In the genomic region with DNA sequence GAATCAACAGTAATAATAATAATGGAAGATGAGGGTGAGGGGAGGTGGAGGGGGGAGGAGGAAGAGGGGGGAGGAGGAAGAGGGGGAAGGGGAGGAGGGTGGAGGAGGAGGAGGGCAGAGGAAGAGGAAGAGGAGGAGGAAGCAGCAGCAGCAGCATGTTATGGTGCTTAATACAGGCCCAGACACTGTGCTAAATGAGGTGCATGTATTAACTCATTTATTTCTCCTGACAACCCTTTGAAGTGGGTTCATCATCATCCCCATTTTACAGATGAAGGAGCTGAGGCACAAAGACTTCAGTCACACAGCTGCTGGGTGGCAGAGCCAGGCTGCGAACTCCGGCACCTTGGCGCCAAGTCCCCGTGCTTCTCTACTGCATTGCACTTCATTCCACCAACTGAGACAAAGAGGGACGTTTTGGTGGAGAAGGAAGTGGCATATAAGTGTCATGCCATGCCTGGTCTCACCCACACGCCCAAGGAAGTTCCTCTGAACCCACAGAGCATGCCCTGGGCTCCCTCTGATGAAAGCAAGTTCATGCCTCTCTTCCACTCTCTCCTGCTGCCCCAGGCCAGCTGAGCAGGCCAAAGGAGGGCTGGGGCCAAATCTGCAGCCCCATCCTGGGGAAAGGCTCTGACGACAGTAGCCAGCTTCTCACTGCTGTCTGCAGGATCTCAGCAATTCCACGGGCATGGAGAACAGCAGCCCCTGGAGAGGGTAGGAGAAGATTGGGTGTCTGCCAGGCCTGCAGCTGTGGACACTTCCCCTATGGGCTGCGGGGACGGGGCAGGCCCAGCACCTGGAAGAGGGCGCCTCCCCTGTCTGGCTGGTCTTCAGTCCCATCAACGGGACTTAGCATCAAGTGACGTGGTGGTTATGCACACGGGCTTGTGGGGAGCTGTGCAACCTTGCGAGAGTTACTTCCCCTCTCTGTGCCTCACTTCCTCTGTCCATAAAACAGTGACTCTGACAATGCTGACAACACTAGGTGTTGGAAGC, we compare ENCODE assay signal across 10 cellular contexts. TPM values are rescaled to one million over a fixed set of nuclear protein-coding genes. Genes with fewer than 3 reads are reported as not detected.
DNase-seq lines count a peak whose midpoint lies in the region; ATAC-seq and TF ChIP-seq lines count a peak whose summit lies in the region.
"Had no signal": no experiment of that assay in that cellular context is flagged by ENCODE, and none has a peak within 500 bp of the region (broad histone marks: within the 10 kb centered on the region; RNA-seq: fewer than 3 reads in every experiment).

No MANE protein-coding gene starts in this region.

- no peaks in the 10 kb centered on the region for H3K36me3 ChIP-seq in CD4-positive, CD25-positive, alpha-beta regulatory T cell (ENCODE audit: control insufficient read depth, insufficient read depth, low read length)
- H3K36me3 ChIP-seq in lower lobe of right lung: no peaks in the 10 kb centered on the region
- H3K36me3 ChIP-seq: ovary had no signal

- intact Hi-C loops in activated T-helper 1 cell treated with anti-CD3 and anti-CD28 coated beads, Interleukin-12 subunit alpha, Interleukin-12 subunit beta, Interleukin-2, Interleukin-4 antibody, amounts not matched to agents 30 ng/mL and 10 ng/mL and 1 ng/mL, durations not matched to agents 14 hours and 24 hours and 36 hours (cut with micrococcal nuclease): no loop called here
- intact Hi-C loops in lower lobe of right lung (cut with DNase I): no loop called here

- no peaks in the 10 kb centered on the region for H3K9me3 ChIP-seq in CD4-positive, CD25-positive, alpha-beta regulatory T cell (ENCODE audit: control insufficient read depth in 2 of 2, low read length in 2 of 2)
- H3K9me3 ChIP-seq in lower lobe of right lung: no peaks in the 10 kb centered on the region
- H3K9me3 ChIP-seq: ovary had no signal

- peak in 2 of 3 donors; percentile 24 to 78 for DNase-seq in CD4-positive, CD25-positive, alpha-beta regulatory T cell
- DNase-seq in NCI-H2029 treated with DMSO at 0.1 percent for 48 hours (lab: John Stamatoyannopoulos, UW) (peak; percentile 35), lower lobe of right lung (peak; percentile 76), iPS-NIHi11 (ENCODE audit: low spot score) (no peak), DMS153 treated with DMSO at 0.1 percent for 48 hours (lab: John Stamatoyannopoulos, UW; ENCODE audit: unreplicated experiment) (no peak), NCI-H748 treated with DMSO at 0.1 percent for 48 hours (lab: John Stamatoyannopoulos, UW) (no peak), ureter (ENCODE audit: low spot score) (no peak)
- peak; percentile 16 for DNase-seq in activated T-helper 1 cell treated with anti-CD3 and anti-CD28 coated beads, Interleukin-12 subunit alpha, Interleukin-12 subunit beta, Interleukin-2, Interleukin-4 antibody, amounts not matched to agents 30 ng/mL and 10 ng/mL and 1 ng/mL, durations not matched to agents 14 hours and 24 hours and 36 hours (ENCODE audit: low spot score)
- DNase-seq: COR-L47, ovary had no signal

- peaks cover 10% of the 10 kb centered on the region for H3K36me3 Mint-ChIP-seq in CD4-positive, CD25-positive, alpha-beta regulatory T cell
- H3K36me3 Mint-ChIP-seq in activated T-helper 1 cell treated with anti-CD3 and anti-CD28 coated beads, Interleukin-12 subunit alpha, Interleukin-12 subunit beta, Interleukin-2, Interleukin-4 antibody, amounts not matched to agents 30 ng/mL and 10 ng/mL and 1 ng/mL, durations not matched to agents 14 hours and 24 hours and 36 hours (ENCODE audit: low read depth): peaks cover 30% of the 10 kb centered on the region

- H3K4me1 ChIP-seq in CD4-positive, CD25-positive, alpha-beta regulatory T cell (ENCODE audit: control insufficient read depth, insufficient read depth, low read length, poor library complexity, severe bottlenecking): peaks cover 46% of the 10 kb centered on the region
- peaks cover 29% of the 10 kb centered on the region for H3K4me1 ChIP-seq in lower lobe of right lung

- H3K27me3 Mint-ChIP-seq in CD4-positive, CD25-positive, alpha-beta regulatory T cell: no peaks in the 10 kb centered on the region
- H3K27me3 Mint-ChIP-seq in activated T-helper 1 cell treated with anti-CD3 and anti-CD28 coated beads, Interleukin-12 subunit alpha, Interleukin-12 subunit beta, Interleukin-2, Interleukin-4 antibody, amounts not matched to agents 30 ng/mL and 10 ng/mL and 1 ng/mL, durations not matched to agents 14 hours and 24 hours and 36 hours (ENCODE audit: insufficient read depth): no peaks in the 10 kb centered on the region

- H3K9me3 Mint-ChIP-seq in CD4-positive, CD25-positive, alpha-beta regulatory T cell: no peaks in the 10 kb centered on the region
- H3K9me3 Mint-ChIP-seq in activated T-helper 1 cell treated with anti-CD3 and anti-CD28 coated beads, Interleukin-12 subunit alpha, Interleukin-12 subunit beta, Interleukin-2, Interleukin-4 antibody, amounts not matched to agents 30 ng/mL and 10 ng/mL and 1 ng/mL, durations not matched to agents 14 hours and 24 hours and 36 hours: no peaks in the 10 kb centered on the region

- H3K27ac Mint-ChIP-seq in CD4-positive, CD25-positive, alpha-beta regulatory T cell: peak overlapping the region; percentile 80 to 98 (median 93)
- peak overlapping the region; percentile 88 for H3K27ac Mint-ChIP-seq in activated T-helper 1 cell treated with anti-CD3 and anti-CD28 coated beads, Interleukin-12 subunit alpha, Interleukin-12 subunit beta, Interleukin-2, Interleukin-4 antibody, amounts not matched to agents 30 ng/mL and 10 ng/mL and 1 ng/mL, durations not matched to agents 14 hours and 24 hours and 36 hours

- peak overlapping the region; percentile 11 to 73 (median 60) for H3K4me3 Mint-ChIP-seq in CD4-positive, CD25-positive, alpha-beta regulatory T cell
- H3K4me3 Mint-ChIP-seq in activated T-helper 1 cell treated with anti-CD3 and anti-CD28 coated beads, Interleukin-12 subunit alpha, Interleukin-12 subunit beta, Interleukin-2, Interleukin-4 antibody, amounts not matched to agents 30 ng/mL and 10 ng/mL and 1 ng/mL, durations not matched to agents 14 hours and 24 hours and 36 hours: peak overlapping the region; percentile 30

- peak overlapping the region; percentile 55 for H3K27ac ChIP-seq in CD4-positive, CD25-positive, alpha-beta regulatory T cell (ENCODE audit: insufficient read depth, low read length, poor library complexity, severe bottlenecking)
- H3K27ac ChIP-seq in lower lobe of right lung: peak overlapping the region; percentile 55
- H3K27ac ChIP-seq: ovary had no signal

- no peaks in the 10 kb centered on the region for H3K27me3 ChIP-seq in CD4-positive, CD25-positive, alpha-beta regulatory T cell (ENCODE audit: control insufficient read depth, insufficient read depth, low read length)
- no peaks in the 10 kb centered on the region for H3K27me3 ChIP-seq in lower lobe of right lung (ENCODE audit: low read depth)
- H3K27me3 ChIP-seq: ovary had no signal

- H3K4me1 Mint-ChIP-seq in CD4-positive, CD25-positive, alpha-beta regulatory T cell: peaks cover 18 to 68% (median 52%) of the 10 kb centered on the region in 4 donors
- peaks cover 51% of the 10 kb centered on the region for H3K4me1 Mint-ChIP-seq in activated T-helper 1 cell treated with anti-CD3 and anti-CD28 coated beads, Interleukin-12 subunit alpha, Interleukin-12 subunit beta, Interleukin-2, Interleukin-4 antibody, amounts not matched to agents 30 ng/mL and 10 ng/mL and 1 ng/mL, durations not matched to agents 14 hours and 24 hours and 36 hours (ENCODE audit: low read depth)

- ATAC-seq in CD4-positive, CD25-positive, alpha-beta regulatory T cell (ENCODE audit: low read depth in 2 of 2): peak; percentile 63 to 66
- peak; percentile 87 for ATAC-seq in lower lobe of right lung

- H3K4me3 ChIP-seq in CD4-positive, CD25-positive, alpha-beta regulatory T cell (ENCODE audit: low read depth, low read length): peak overlapping the region; percentile 34
- no peak overlapping the region for H3K4me3 ChIP-seq in lower lobe of right lung
- H3K4me3 ChIP-seq: ovary had no signal

- no peak for TF ChIP-seq CTCF in lower lobe of right lung (IDR thresholded peaks at IDR 0.05)

RNA-seq across cellular contexts. Expression of gene XYLT1, which starts 21.8 kb away (rescaled TPM):
- 26.3 TPM for total RNA-seq in CD4-positive, CD25-positive, alpha-beta regulatory T cell
- polyA plus RNA-seq in CD4-positive, CD25-positive, alpha-beta regulatory T cell: 1 to 10 TPM in 3 of 4 donors, under 1 TPM in 1; 0.68 to 3.3 (median 2.7) TPM
- 16.4 and 20.1 TPM in 2 replicates for total RNA-seq in activated T-helper 1 cell treated with anti-CD3 and anti-CD28 coated beads, Interleukin-12 subunit alpha, Interleukin-12 subunit beta, Interleukin-2, Interleukin-4 antibody, amounts not matched to agents 30 ng/mL and 10 ng/mL and 1 ng/mL, durations not matched to agents 14 hours and 24 hours and 36 hours
- total RNA-seq in lower lobe of right lung: 9.0 TPM
- total RNA-seq in ureter: 17.0 TPM

Comparison
In these comparisons a context has a peak if more than half of its experiments do, and no peak if none do; other contexts are left out.
1. DNase-seq: peak in CD4-positive, CD25-positive, alpha-beta regulatory T cell (2 of 3), NCI-H2029 treated with DMSO at 0.1 percent for 48 hours (single experiment), activated T-helper 1 cell treated with anti-CD3 and anti-CD28 coated beads, Interleukin-12 subunit alpha, Interleukin-12 subunit beta, Interleukin-2, Interleukin-4 antibody, amounts not matched to agents 30 ng/mL and 10 ng/mL and 1 ng/mL, durations not matched to agents 14 hours and 24 hours and 36 hours (single experiment) and lower lobe of right lung (single experiment); none in iPS-NIHi11 (single experiment), DMS153 treated with DMSO at 0.1 percent for 48 hours (single experiment), NCI-H748 treated with DMSO at 0.1 percent for 48 hours (single experiment) and ureter (single experiment).